24 cellular contexts compared by ENCODE assay signal in the genomic region with DNA sequence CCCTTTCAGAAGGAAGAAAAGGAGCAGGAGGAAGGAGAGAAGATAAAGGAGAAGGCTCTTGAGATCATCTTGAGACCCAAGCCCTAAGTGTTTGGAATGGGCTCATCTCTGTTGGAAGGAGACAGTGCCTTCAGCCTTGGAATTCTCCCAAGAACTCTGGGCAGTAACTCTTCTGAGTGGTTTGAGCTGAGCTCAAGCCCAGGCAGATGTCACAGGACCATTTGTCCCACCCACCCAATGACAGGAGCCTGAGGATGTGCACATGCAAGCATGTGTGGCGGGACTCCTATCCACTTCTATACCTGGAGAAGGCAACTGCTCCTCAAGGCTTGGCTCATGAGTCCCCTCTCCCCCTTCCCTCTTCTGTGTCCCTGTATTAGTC. TPM values are rescaled to one million over a fixed set of nuclear protein-coding genes. Genes with fewer than 3 reads are reported as not detected.
"Had no signal": no experiment of that assay in that cellular context is flagged by ENCODE, and none has a peak within 500 bp of the region (broad histone marks: within the 10 kb centered on the region; RNA-seq: fewer than 3 reads in every experiment).

No MANE protein-coding gene starts in this region.

- H3K9me3 ChIP-seq: esophagus muscularis mucosa, prostate gland, right lobe of liver, suprapubic skin, thyroid gland had no signal

- H3K4me3 Mint-ChIP-seq: immature natural killer cell; nephron progenitor cell; stimulated activated effector memory CD8-positive, alpha-beta T cell treated with anti-CD3 and anti-CD28 coated beads, Interleukin-12 subunit alpha, Interleukin-12 subunit beta, amount 100 ng/mL, for 72 hours; type B pancreatic cell had no signal

- DNase-seq: cortex of kidney; dorsolateral prefrontal cortex; effector memory CD4-positive, alpha-beta T cell; immature natural killer cell; left ventricle myocardium superior; mesenchymal stem cell; naive B cell; nephron progenitor cell; right lobe of liver; stimulated activated CD4-positive, alpha-beta T cell treated with anti-CD3 and anti-CD28 coated beads, Interleukin-4, amount 100 ng/mL, for 1 hour; stimulated activated CD8-positive, alpha-beta memory T cell treated with anti-CD3 and anti-CD28 coated beads, Interleukin-4, amount 100 ng/mL, for 48 hours; stimulated activated naive CD8-positive, alpha-beta T cell treated with anti-CD3 and anti-CD28 coated beads, Interleukin-15, Interleukin-2, amounts not matched to agents 100 U/mL and 50 U/mL, for 24 hours; thyroid gland had no signal

- H3K79me2 ChIP-seq: parathyroid adenoma had no signal

- H3K9me3 Mint-ChIP-seq: stimulated activated effector memory CD8-positive, alpha-beta T cell treated with anti-CD3 and anti-CD28 coated beads, Interleukin-12 subunit alpha, Interleukin-12 subunit beta, amount 100 ng/mL, for 72 hours; type B pancreatic cell had no signal

- FAIRE-seq: keratinocyte, urothelium cell line had no signal

- H3K27ac Mint-ChIP-seq: nephron progenitor cell; stimulated activated effector memory CD8-positive, alpha-beta T cell treated with anti-CD3 and anti-CD28 coated beads, Interleukin-12 subunit alpha, Interleukin-12 subunit beta, amount 100 ng/mL, for 72 hours; type B pancreatic cell had no signal

- H3K4me3 ChIP-seq: dorsolateral prefrontal cortex, esophagus muscularis mucosa, lung, prostate gland, right lobe of liver, suprapubic skin, thyroid gland had no signal

- H3K4me1 ChIP-seq: parathyroid adenoma, prostate gland, right lobe of liver, suprapubic skin, thyroid gland had no signal

- H3K9ac ChIP-seq: parathyroid adenoma had no signal

- ATAC-seq: left ventricle myocardium superior; right lobe of liver; stimulated activated effector memory CD8-positive, alpha-beta T cell treated with anti-CD3 and anti-CD28 coated beads, Interleukin-12 subunit alpha, Interleukin-12 subunit beta, amount 100 ng/mL, for 72 hours; stimulated activated naive CD8-positive, alpha-beta T cell treated with anti-CD3 and anti-CD28 coated beads, Interleukin-15, Interleukin-2, amounts not matched to agents 100 U/mL and 50 U/mL, for 24 hours had no signal

- H3K27ac ChIP-seq: dorsolateral prefrontal cortex, epithelial cell of prostate, esophagus muscularis mucosa, parathyroid adenoma, prostate gland, right lobe of liver, suprapubic skin, thyroid gland had no signal

- H3K27me3 ChIP-seq: esophagus muscularis mucosa, right lobe of liver, suprapubic skin, thyroid gland had no signal

- H3K36me3 Mint-ChIP-seq: immature natural killer cell; stimulated activated effector memory CD8-positive, alpha-beta T cell treated with anti-CD3 and anti-CD28 coated beads, Interleukin-12 subunit alpha, Interleukin-12 subunit beta, amount 100 ng/mL, for 72 hours; type B pancreatic cell had no signal

- H3K4me1 Mint-ChIP-seq: immature natural killer cell; stimulated activated effector memory CD8-positive, alpha-beta T cell treated with anti-CD3 and anti-CD28 coated beads, Interleukin-12 subunit alpha, Interleukin-12 subunit beta, amount 100 ng/mL, for 72 hours had no signal

- H3K36me3 ChIP-seq: esophagus muscularis mucosa, prostate gland, right lobe of liver, suprapubic skin, thyroid gland had no signal

RNA-seq across cellular contexts. Expression of gene TMEM40, which starts 14.7 kb away (rescaled TPM):
- total RNA-seq: esophagus muscularis mucosa, omental fat pad, thyroid gland had no signal
